Comparison of ENCODE assay signal across 22 cellular contexts in genomic region chr22:27112273-27112672, GRCh38.
A peak's percentile ranks its signal among the peaks of the same experiment; 100 is the strongest.
DNase-seq lines count a peak whose midpoint lies in the region; ATAC-seq and TF ChIP-seq lines count a peak whose summit lies in the region.
"Had no signal": no experiment of that assay in that cellular context is flagged by ENCODE, and none has a peak within 500 bp of the region (broad histone marks: within the 10 kb centered on the region; RNA-seq: fewer than 3 reads in every experiment).

No MANE protein-coding gene starts in this region.

- H3K27ac ChIP-seq in brain microvascular endothelial cell, result peak overlapping the region; percentile 94
- no peak overlapping the region for H3K27ac ChIP-seq in naive thymus-derived CD4-positive, alpha-beta T cell (ENCODE audit: low read depth, low read length)
- H3K27ac ChIP-seq: HL-60 had no signal

- H3K4me1 Mint-ChIP-seq in CD14-positive monocyte (peaks cover 35% of the 10 kb centered on the region), osteocyte (ENCODE audit: unreplicated experiment) (peaks cover 80% of the 10 kb centered on the region)
- H3K4me1 Mint-ChIP-seq in naive thymus-derived CD4-positive, alpha-beta T cell, result peaks cover 0 to 2% (median 0%) of the 10 kb centered on the region in 7 donors
- H3K4me1 Mint-ChIP-seq: activated B cell treated with CpG ODN at 0.5 μM for 24 hours; activated naive CD8-positive, alpha-beta T cell treated with anti-CD3 and anti-CD28 coated beads for 36 hours had no signal

- H3K27me3 Mint-ChIP-seq in CD14-positive monocyte (ENCODE audit: low read depth in 3 of 3), result peaks cover 1 to 8% (median 3%) of the 10 kb centered on the region in 3 donors
- no peaks in the 10 kb centered on the region for H3K27me3 Mint-ChIP-seq in osteocyte (ENCODE audit: unreplicated experiment)
- H3K27me3 Mint-ChIP-seq in naive thymus-derived CD4-positive, alpha-beta T cell, result peaks cover 0 to 44% (median 15%) of the 10 kb centered on the region in 5 donors

- DNase-seq in CD14-positive monocyte (ENCODE audit: low spot score) (no peak), LHCN-M2 (ENCODE audit: low read depth) (peak; percentile 26), brain microvascular endothelial cell (no peak), osteocyte (ENCODE audit: extremely low spot score, unreplicated experiment) (no peak), head of caudate nucleus (no peak), HT-29 (ENCODE audit: low spot score) (no peak)
- no peak for DNase-seq in naive thymus-derived CD4-positive, alpha-beta T cell
- DNase-seq: activated B cell treated with CpG ODN at 0.5 μM for 24 hours; activated naive CD8-positive, alpha-beta T cell treated with anti-CD3 and anti-CD28 coated beads for 36 hours; AML-193; COR-L47; dermis blood vessel endothelial cell; foreskin melanocyte; KG1; left colon; mucosa of descending colon; NCI-H1048; occipital lobe; SHP77; stimulated activated CD4-positive, alpha-beta T cell treated with anti-CD3 and anti-CD28 coated beads, Interleukin-2, amount 100 ng/mL, for 24 hours; stimulated activated naive CD8-positive, alpha-beta T cell treated with anti-CD3 and anti-CD28 coated beads, Interleukin-15, amount 100 ng/mL, for 72 hours had no signal

- no peaks in the 10 kb centered on the region for H3K27me3 ChIP-seq in brain microvascular endothelial cell (replicated peaks)
- no peaks in the 10 kb centered on the region for H3K27me3 ChIP-seq in naive thymus-derived CD4-positive, alpha-beta T cell (ENCODE audit: control insufficient read depth in 2 of 2, insufficient read depth in 2 of 2, low read length in 2 of 2)

- intact Hi-C loops in CD14-positive monocyte (cut with micrococcal nuclease) (loop anchor here in 1 of 2 donors (2.0 kb wide), 1 partner anchor 23 kb away; no protein-coding TSS in a partner anchor), head of caudate nucleus (cut with DNase I) (no loop called here)
- intact Hi-C loops in naive thymus-derived CD4-positive, alpha-beta T cell (cut with micrococcal nuclease), result no loop called here

- ATAC-seq in naive thymus-derived CD4-positive, alpha-beta T cell, result no peak
- ATAC-seq: left colon; mucosa of descending colon; stimulated activated naive CD8-positive, alpha-beta T cell treated with anti-CD3 and anti-CD28 coated beads, Interleukin-15, amount 100 ng/mL, for 72 hours had no signal

- no peaks in the 10 kb centered on the region for H3K36me3 ChIP-seq in brain microvascular endothelial cell (replicated peaks)
- no peaks in the 10 kb centered on the region for H3K36me3 ChIP-seq in naive thymus-derived CD4-positive, alpha-beta T cell (ENCODE audit: control insufficient read depth in 2 of 3, insufficient read depth in 3 of 3, low read length in 3 of 3)

- no peaks in the 10 kb centered on the region for H3K9me3 ChIP-seq in naive thymus-derived CD4-positive, alpha-beta T cell (ENCODE audit: control insufficient read depth in 2 of 3, low read length in 3 of 3)
- H3K9me3 ChIP-seq: mucosa of descending colon had no signal

- no peak overlapping the region for H3K4me3 Mint-ChIP-seq in CD14-positive monocyte
- H3K4me3 Mint-ChIP-seq in osteocyte (ENCODE audit: unreplicated experiment), result no peak overlapping the region
- H3K4me3 Mint-ChIP-seq in naive thymus-derived CD4-positive, alpha-beta T cell, result no peak overlapping the region
- H3K4me3 Mint-ChIP-seq: activated B cell treated with CpG ODN at 0.5 μM for 24 hours; activated naive CD8-positive, alpha-beta T cell treated with anti-CD3 and anti-CD28 coated beads for 36 hours; stimulated activated naive CD8-positive, alpha-beta T cell treated with anti-CD3 and anti-CD28 coated beads, Interleukin-15, amount 100 ng/mL, for 72 hours had no signal

- no peak overlapping the region for H3K4me3 ChIP-seq in brain microvascular endothelial cell (ENCODE audit: low read depth, low read length)
- H3K4me3 ChIP-seq in naive thymus-derived CD4-positive, alpha-beta T cell (ENCODE audit: low read length), result no peak overlapping the region
- H3K4me3 ChIP-seq: mucosa of descending colon had no signal

- H3K27ac Mint-ChIP-seq in CD14-positive monocyte (peak overlapping the region in 6 of 7 donors; percentile 82 to 97 (median 96)), osteocyte (ENCODE audit: unreplicated experiment) (peak overlapping the region; percentile 90)
- H3K27ac Mint-ChIP-seq in naive thymus-derived CD4-positive, alpha-beta T cell, result no peak overlapping the region
- H3K27ac Mint-ChIP-seq: activated B cell treated with CpG ODN at 0.5 μM for 24 hours; activated naive CD8-positive, alpha-beta T cell treated with anti-CD3 and anti-CD28 coated beads for 36 hours; stimulated activated naive CD8-positive, alpha-beta T cell treated with anti-CD3 and anti-CD28 coated beads, Interleukin-15, amount 100 ng/mL, for 72 hours had no signal

- H3K9me3 Mint-ChIP-seq in CD14-positive monocyte, result peaks cover 0 to 5% (median 0%) of the 10 kb centered on the region in 7 donors
- H3K9me3 Mint-ChIP-seq in osteocyte (ENCODE audit: unreplicated experiment), result no peaks in the 10 kb centered on the region
- peaks cover 0 to 8% (median 2%) of the 10 kb centered on the region in 11 donors for H3K9me3 Mint-ChIP-seq in naive thymus-derived CD4-positive, alpha-beta T cell

- H3K36me3 Mint-ChIP-seq in CD14-positive monocyte (no peaks in the 10 kb centered on the region), osteocyte (ENCODE audit: unreplicated experiment) (no peaks in the 10 kb centered on the region)
- peaks cover 0 to 4% (median 0%) of the 10 kb centered on the region in 5 donors for H3K36me3 Mint-ChIP-seq in naive thymus-derived CD4-positive, alpha-beta T cell
- H3K36me3 Mint-ChIP-seq: activated naive CD8-positive, alpha-beta T cell treated with anti-CD3 and anti-CD28 coated beads for 36 hours had no signal

- POLR2A ChIA-PET in naive thymus-derived CD4-positive, alpha-beta T cell (lab: Charles Lee), result no interaction called here

- no peak for TF ChIP-seq CTCF in CD14-positive monocyte (IDR thresholded peaks at IDR 0.05)
- TF ChIP-seq CTCF in brain microvascular endothelial cell (IDR thresholded peaks at IDR 0.05; ENCODE audit: low read depth, low read length, missing control alignments), result no peak
- TF ChIP-seq CTCF in osteocyte (IDR thresholded peaks at IDR 0.05), result no peak

- CTCF ChIA-PET in naive thymus-derived CD4-positive, alpha-beta T cell (lab: Charles Lee), result no interaction called here

- in situ Hi-C loops in brain microvascular endothelial cell (cut with HindIII; ENCODE audit: low pct_ligation_motif_present, low sequenced_read_pairs), result no loop called here

- H3K4me1 ChIP-seq in naive thymus-derived CD4-positive, alpha-beta T cell (ENCODE audit: control insufficient read depth in 2 of 2, insufficient read depth in 2 of 2, low read length in 2 of 2), result no peaks in the 10 kb centered on the region

Comparison
In these comparisons a context has a peak if more than half of its experiments do, and no peak if none do; other contexts are left out.
1. H3K27ac Mint-ChIP-seq: peak in CD14-positive monocyte (6 of 7) and osteocyte (single experiment); none in naive thymus-derived CD4-positive, alpha-beta T cell (0 of 9).